ENCODE assay signal across 16 cellular contexts in the genomic region with DNA sequence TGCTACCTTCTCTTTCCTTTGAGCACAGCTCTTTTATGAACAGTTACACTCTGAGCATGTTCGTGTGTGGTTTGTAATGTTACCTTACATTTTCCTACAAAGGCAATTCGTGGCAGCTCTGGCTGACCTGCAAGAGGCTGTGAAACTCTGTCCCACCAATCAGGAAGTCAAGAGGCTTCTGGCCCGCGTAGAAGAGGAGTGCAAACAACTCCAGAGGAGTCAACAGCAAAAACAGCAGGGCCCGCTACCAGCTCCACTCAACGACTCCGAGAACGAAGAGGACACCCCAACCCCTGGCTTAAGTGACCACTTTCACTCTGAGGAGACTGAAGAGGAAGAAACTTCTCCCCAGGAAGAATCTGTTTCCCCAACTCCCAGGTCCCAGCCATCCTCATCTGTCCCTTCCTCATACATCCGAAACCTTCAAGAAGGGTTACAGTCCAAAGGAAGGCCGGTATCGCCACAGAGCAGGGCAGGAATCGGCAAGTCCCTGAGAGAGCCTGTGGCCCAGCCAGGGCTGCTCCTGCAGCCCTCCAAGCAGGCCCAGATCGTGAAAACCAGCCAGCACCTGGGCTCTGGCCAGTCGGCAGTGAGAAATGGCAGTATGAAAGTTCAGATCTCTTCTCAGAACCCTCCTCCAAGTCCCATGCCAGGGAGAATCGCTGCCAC.
"Had no signal": no experiment of that assay in that cellular context is flagged by ENCODE, and none has a peak within 500 bp of the region (broad histone marks: within the 10 kb centered on the region; RNA-seq: fewer than 3 reads in every experiment).

No MANE protein-coding gene starts in this region.

- H3K36me3 Mint-ChIP-seq: natural killer cell had no signal

- H3K4me1 ChIP-seq: colonic mucosa, gastrocnemius medialis, uterus had no signal

- H3K27me3 Mint-ChIP-seq: activated CD8-positive, alpha-beta T cell treated with anti-CD3 and anti-CD28 coated beads for 36 hours had no signal

- DNase-seq: activated CD4-positive, alpha-beta T cell treated with anti-CD3 and anti-CD28 coated beads for 1 hour; activated CD8-positive, alpha-beta memory T cell treated with anti-CD3 and anti-CD28 coated beads, Interleukin-2, amount 50 U/mL, for 48 hours; activated CD8-positive, alpha-beta T cell treated with anti-CD3 and anti-CD28 coated beads for 36 hours; activated naive CD4-positive, alpha-beta T cell; colonic mucosa; effector CD4-positive, alpha-beta T cell; gastrocnemius medialis; heart right ventricle; natural killer cell; psoas muscle; stimulated activated CD4-positive, alpha-beta T cell treated with anti-CD3 and anti-CD28 coated beads, Interleukin-4, amount 100 ng/mL, for 1 hour; stimulated activated CD8-positive, alpha-beta memory T cell treated with anti-CD3 and anti-CD28 coated beads, Interleukin-4, amount 100 ng/mL, for 48 hours; stimulated activated naive CD8-positive, alpha-beta T cell treated with anti-CD3 and anti-CD28 coated beads, Interleukin-15, Interleukin-2, amounts not matched to agents 100 U/mL and 50 U/mL, for 24 hours; T1000; uterus had no signal

- H3K27ac Mint-ChIP-seq: activated CD8-positive, alpha-beta T cell treated with anti-CD3 and anti-CD28 coated beads for 36 hours had no signal

- H3K27me3 ChIP-seq: colonic mucosa, gastrocnemius medialis, heart right ventricle, uterus had no signal

- H3K36me3 ChIP-seq: uterus had no signal

- H3K4me3 Mint-ChIP-seq: activated CD8-positive, alpha-beta T cell treated with anti-CD3 and anti-CD28 coated beads for 36 hours; natural killer cell had no signal

- H3K27ac ChIP-seq: colonic mucosa, gastrocnemius medialis, psoas muscle, thoracic aorta, uterus had no signal

- H3K9me3 ChIP-seq: colonic mucosa, gastrocnemius medialis, heart right ventricle, psoas muscle, thoracic aorta, uterus had no signal

- H3K9me3 Mint-ChIP-seq: activated CD8-positive, alpha-beta T cell treated with anti-CD3 and anti-CD28 coated beads for 36 hours; natural killer cell had no signal

- ATAC-seq: activated CD8-positive, alpha-beta T cell treated with anti-CD3 and anti-CD28 coated beads for 36 hours; gastrocnemius medialis; natural killer cell; psoas muscle; stimulated activated naive CD8-positive, alpha-beta T cell treated with anti-CD3 and anti-CD28 coated beads, Interleukin-15, Interleukin-2, amounts not matched to agents 100 U/mL and 50 U/mL, for 24 hours had no signal

- H3K4me3 ChIP-seq: colonic mucosa, gastrocnemius medialis, heart right ventricle, psoas muscle, thoracic aorta, uterus had no signal
